ENCODE assay signal across 1 cellular context in the genomic region with DNA sequence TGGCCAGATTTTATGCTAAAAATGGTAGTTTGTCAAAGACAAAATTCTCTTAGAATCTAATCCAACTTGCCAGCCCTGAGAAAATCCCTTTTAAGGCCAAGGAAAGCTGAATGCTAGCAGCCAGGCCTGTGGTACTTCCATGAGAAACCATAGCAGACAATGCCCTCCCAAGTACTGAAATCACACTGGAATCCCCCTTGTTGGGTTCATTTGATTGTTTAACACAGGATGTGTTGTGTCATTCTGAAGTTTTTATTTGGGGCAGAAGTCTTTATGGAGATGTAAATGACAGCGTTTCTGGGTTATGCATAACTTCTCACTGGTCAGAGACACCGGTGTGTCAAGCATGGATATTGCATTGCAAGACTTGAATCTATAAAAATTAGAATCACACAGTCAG.
TF ChIP-seq lines count a peak whose summit lies in the region.

No MANE protein-coding gene starts in this region.

TF ChIP-seq in GM12878, 131 proteins besides CTCF, POLR2A, EP300 and RAD21:
- TF ChIP-seq, protein P1, sequence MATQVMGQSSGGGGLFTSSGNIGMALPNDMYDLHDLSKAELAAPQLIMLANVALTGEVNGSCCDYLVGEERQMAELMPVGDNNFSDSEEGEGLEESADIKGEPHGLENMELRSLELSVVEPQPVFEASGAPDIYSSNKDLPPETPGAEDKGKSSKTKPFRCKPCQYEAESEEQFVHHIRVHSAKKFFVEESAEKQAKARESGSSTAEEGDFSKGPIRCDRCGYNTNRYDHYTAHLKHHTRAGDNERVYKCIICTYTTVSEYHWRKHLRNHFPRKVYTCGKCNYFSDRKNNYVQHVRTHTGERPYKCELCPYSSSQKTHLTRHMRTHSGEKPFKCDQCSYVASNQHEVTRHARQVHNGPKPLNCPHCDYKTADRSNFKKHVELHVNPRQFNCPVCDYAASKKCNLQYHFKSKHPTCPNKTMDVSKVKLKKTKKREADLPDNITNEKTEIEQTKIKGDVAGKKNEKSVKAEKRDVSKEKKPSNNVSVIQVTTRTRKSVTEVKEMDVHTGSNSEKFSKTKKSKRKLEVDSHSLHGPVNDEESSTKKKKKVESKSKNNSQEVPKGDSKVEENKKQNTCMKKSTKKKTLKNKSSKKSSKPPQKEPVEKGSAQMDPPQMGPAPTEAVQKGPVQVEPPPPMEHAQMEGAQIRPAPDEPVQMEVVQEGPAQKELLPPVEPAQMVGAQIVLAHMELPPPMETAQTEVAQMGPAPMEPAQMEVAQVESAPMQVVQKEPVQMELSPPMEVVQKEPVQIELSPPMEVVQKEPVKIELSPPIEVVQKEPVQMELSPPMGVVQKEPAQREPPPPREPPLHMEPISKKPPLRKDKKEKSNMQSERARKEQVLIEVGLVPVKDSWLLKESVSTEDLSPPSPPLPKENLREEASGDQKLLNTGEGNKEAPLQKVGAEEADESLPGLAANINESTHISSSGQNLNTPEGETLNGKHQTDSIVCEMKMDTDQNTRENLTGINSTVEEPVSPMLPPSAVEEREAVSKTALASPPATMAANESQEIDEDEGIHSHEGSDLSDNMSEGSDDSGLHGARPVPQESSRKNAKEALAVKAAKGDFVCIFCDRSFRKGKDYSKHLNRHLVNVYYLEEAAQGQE (IDR thresholded peaks at IDR 0.05; ENCODE audit: low read depth, low read length): no peak
- TF ChIP-seq SREBF1 (IDR thresholded peaks at IDR 0.05; ENCODE audit: low read length) (no peak), IKZF2 (IDR thresholded peaks at IDR 0.05) (peak; percentile 65 to 78), RUNX3 (IDR thresholded peaks at IDR 0.05; ENCODE audit: low read length) (peak; percentile 39; the same call in 1 of the 2 replicates), EED (IDR thresholded peaks at IDR 0.05; ENCODE audit: low read depth) (peak; percentile 56), IKZF1 (conservative IDR thresholded peaks at IDR 0.05) (peak; percentile 59)
- TF ChIP-seq, protein P2, sequence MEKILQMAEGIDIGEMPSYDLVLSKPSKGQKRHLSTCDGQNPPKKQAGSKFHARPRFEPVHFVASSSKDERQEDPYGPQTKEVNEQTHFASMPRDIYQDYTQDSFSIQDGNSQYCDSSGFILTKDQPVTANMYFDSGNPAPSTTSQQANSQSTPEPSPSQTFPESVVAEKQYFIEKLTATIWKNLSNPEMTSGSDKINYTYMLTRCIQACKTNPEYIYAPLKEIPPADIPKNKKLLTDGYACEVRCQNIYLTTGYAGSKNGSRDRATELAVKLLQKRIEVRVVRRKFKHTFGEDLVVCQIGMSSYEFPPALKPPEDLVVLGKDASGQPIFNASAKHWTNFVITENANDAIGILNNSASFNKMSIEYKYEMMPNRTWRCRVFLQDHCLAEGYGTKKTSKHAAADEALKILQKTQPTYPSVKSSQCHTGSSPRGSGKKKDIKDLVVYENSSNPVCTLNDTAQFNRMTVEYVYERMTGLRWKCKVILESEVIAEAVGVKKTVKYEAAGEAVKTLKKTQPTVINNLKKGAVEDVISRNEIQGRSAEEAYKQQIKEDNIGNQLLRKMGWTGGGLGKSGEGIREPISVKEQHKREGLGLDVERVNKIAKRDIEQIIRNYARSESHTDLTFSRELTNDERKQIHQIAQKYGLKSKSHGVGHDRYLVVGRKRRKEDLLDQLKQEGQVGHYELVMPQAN (conservative IDR thresholded peaks at IDR 0.05): no peak
- TF ChIP-seq, protein P3, sequence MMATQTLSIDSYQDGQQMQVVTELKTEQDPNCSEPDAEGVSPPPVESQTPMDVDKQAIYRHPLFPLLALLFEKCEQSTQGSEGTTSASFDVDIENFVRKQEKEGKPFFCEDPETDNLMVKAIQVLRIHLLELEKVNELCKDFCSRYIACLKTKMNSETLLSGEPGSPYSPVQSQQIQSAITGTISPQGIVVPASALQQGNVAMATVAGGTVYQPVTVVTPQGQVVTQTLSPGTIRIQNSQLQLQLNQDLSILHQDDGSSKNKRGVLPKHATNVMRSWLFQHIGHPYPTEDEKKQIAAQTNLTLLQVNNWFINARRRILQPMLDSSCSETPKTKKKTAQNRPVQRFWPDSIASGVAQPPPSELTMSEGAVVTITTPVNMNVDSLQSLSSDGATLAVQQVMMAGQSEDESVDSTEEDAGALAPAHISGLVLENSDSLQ (IDR thresholded peaks at IDR 0.05): peak; percentile 35; the same call in 1 of the 2 replicates
- TF ChIP-seq, protein P4, sequence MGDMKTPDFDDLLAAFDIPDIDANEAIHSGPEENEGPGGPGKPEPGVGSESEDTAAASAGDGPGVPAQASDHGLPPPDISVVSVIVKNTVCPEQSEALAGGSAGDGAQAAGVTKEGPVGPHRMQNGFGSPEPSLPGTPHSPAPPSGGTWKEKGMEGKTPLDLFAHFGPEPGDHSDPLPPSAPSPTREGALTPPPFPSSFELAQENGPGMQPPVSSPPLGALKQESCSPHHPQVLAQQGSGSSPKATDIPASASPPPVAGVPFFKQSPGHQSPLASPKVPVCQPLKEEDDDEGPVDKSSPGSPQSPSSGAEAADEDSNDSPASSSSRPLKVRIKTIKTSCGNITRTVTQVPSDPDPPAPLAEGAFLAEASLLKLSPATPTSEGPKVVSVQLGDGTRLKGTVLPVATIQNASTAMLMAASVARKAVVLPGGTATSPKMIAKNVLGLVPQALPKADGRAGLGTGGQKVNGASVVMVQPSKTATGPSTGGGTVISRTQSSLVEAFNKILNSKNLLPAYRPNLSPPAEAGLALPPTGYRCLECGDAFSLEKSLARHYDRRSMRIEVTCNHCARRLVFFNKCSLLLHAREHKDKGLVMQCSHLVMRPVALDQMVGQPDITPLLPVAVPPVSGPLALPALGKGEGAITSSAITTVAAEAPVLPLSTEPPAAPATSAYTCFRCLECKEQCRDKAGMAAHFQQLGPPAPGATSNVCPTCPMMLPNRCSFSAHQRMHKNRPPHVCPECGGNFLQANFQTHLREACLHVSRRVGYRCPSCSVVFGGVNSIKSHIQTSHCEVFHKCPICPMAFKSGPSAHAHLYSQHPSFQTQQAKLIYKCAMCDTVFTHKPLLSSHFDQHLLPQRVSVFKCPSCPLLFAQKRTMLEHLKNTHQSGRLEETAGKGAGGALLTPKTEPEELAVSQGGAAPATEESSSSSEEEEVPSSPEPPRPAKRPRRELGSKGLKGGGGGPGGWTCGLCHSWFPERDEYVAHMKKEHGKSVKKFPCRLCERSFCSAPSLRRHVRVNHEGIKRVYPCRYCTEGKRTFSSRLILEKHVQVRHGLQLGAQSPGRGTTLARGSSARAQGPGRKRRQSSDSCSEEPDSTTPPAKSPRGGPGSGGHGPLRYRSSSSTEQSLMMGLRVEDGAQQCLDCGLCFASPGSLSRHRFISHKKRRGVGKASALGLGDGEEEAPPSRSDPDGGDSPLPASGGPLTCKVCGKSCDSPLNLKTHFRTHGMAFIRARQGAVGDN (IDR thresholded peaks at IDR 0.05): 0 out of 2 replicates have a peak, but pooled peaks have one; percentile 18
- TF ChIP-seq, protein P5, sequence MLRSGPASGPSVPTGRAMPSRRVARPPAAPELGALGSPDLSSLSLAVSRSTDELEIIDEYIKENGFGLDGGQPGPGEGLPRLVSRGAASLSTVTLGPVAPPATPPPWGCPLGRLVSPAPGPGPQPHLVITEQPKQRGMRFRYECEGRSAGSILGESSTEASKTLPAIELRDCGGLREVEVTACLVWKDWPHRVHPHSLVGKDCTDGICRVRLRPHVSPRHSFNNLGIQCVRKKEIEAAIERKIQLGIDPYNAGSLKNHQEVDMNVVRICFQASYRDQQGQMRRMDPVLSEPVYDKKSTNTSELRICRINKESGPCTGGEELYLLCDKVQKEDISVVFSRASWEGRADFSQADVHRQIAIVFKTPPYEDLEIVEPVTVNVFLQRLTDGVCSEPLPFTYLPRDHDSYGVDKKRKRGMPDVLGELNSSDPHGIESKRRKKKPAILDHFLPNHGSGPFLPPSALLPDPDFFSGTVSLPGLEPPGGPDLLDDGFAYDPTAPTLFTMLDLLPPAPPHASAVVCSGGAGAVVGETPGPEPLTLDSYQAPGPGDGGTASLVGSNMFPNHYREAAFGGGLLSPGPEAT (IDR thresholded peaks at IDR 0.05; ENCODE audit: low read depth): peak; percentile 52; the same call in 1 of the 2 replicates
- TF ChIP-seq, protein P6, sequence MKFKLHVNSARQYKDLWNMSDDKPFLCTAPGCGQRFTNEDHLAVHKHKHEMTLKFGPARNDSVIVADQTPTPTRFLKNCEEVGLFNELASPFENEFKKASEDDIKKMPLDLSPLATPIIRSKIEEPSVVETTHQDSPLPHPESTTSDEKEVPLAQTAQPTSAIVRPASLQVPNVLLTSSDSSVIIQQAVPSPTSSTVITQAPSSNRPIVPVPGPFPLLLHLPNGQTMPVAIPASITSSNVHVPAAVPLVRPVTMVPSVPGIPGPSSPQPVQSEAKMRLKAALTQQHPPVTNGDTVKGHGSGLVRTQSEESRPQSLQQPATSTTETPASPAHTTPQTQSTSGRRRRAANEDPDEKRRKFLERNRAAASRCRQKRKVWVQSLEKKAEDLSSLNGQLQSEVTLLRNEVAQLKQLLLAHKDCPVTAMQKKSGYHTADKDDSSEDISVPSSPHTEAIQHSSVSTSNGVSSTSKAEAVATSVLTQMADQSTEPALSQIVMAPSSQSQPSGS (IDR thresholded peaks at IDR 0.05; ENCODE audit: low read length): peak; percentile 43; the same call in 1 of the 2 replicates
